ENCODE assay signal across 8 cellular contexts in the genomic region with DNA sequence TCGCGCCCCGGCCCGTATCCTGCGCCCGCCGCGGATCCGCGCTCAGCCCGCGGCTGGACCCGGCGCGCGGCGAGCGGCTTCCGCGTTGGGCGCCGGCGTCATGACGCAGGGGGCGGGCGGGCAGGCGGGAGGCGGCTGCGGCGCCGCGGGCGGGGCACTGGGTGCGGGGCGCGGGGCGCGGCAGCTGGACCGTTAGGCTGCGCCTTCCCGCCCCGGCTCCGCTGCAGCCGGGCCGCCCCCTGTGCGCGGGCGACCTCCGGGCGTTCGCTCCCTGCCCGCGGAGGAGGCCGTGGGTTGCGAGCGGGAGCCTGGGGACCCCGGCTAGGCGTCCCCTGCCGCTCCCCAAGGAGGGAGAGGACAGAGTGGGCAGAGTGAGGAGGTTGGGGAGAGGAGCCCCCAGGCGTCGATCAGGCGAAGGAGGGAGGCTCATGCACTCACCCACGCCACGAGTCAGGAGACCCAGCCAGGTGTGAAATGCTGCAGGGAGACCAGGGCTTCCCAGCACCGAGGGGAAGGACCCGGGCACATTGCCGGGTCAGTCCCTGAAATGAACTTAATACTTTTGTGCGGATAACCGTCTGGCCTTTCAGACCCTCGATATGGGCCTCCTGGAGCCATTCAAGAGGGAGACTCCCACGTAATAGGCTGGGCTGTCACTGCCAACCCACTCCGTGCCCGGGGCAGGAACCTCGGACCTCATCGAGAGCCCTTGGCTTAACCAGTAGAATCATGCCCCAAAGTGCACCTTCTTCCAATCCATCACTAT. TPM values are rescaled to one million over a fixed set of nuclear protein-coding genes. Genes with fewer than 3 reads are reported as not detected.
DNase-seq lines count a peak whose midpoint lies in the region; ATAC-seq and TF ChIP-seq lines count a peak whose summit lies in the region.

TSS of gene PIP4K2A (minus strand) at position 55 of the 766 bp plus-strand sequence. CDS start 252 bp downstream, outside the sequence.

- no peaks in the 10 kb centered on the region for H3K36me3 ChIP-seq in CD4-positive, CD25-positive, alpha-beta regulatory T cell (ENCODE audit: control insufficient read depth, insufficient read depth, low read length)
- H3K36me3 ChIP-seq in neural cell (ENCODE audit: insufficient read depth, low read length): no peaks in the 10 kb centered on the region

- peaks cover 0 to 2% (median 0%) of the 10 kb centered on the region in 7 donors for H3K9me3 Mint-ChIP-seq in CD4-positive, CD25-positive, alpha-beta regulatory T cell
- H3K9me3 Mint-ChIP-seq in stimulated activated naive CD8-positive, alpha-beta T cell treated with anti-CD3 and anti-CD28 coated beads, Interleukin-15, amount 100 ng/mL, for 72 hours: no peaks in the 10 kb centered on the region

- H3K27ac ChIP-seq in CD4-positive, CD25-positive, alpha-beta regulatory T cell (ENCODE audit: insufficient read depth, low read length, poor library complexity, severe bottlenecking): peak within 1 kb of the TSS; percentile 73
- H3K27ac ChIP-seq in neural cell (ENCODE audit: low read length): no peak within 1 kb of the TSS

- H2AFZ ChIP-seq in neural cell (ENCODE audit: low read depth, low read length): peak within 1 kb of the TSS; percentile 56

- peak within 1 kb of the TSS; percentile 93 to 98 (median 94) for H3K4me3 Mint-ChIP-seq in CD4-positive, CD25-positive, alpha-beta regulatory T cell
- peak within 1 kb of the TSS; percentile 75 to 90 for H3K4me3 Mint-ChIP-seq in stimulated activated naive CD8-positive, alpha-beta T cell treated with anti-CD3 and anti-CD28 coated beads, Interleukin-15, amount 100 ng/mL, for 72 hours

- H3K4me1 Mint-ChIP-seq in CD4-positive, CD25-positive, alpha-beta regulatory T cell: peaks cover 27 to 34% (median 29%) of the 10 kb centered on the region in 4 donors
- H3K4me1 Mint-ChIP-seq in stimulated activated naive CD8-positive, alpha-beta T cell treated with anti-CD3 and anti-CD28 coated beads, Interleukin-15, amount 100 ng/mL, for 72 hours: peaks cover 28% of the 10 kb centered on the region

- ATAC-seq in CD4-positive, CD25-positive, alpha-beta regulatory T cell (ENCODE audit: low read depth in 2 of 2): peak; percentile 83 to 84
- peak; percentile 74 for ATAC-seq in HG03439 (IDR thresholded peaks at IDR 0.05; ENCODE audit: unreplicated experiment)
- ATAC-seq in stimulated activated naive CD8-positive, alpha-beta T cell treated with anti-CD3 and anti-CD28 coated beads, Interleukin-15, amount 100 ng/mL, for 72 hours: peak; percentile 90

- H4K20me1 ChIP-seq in neural cell (ENCODE audit: insufficient read depth): no peaks in the 10 kb centered on the region

- H3K4me3 ChIP-seq in CD4-positive, CD25-positive, alpha-beta regulatory T cell (ENCODE audit: low read depth, low read length): peak within 1 kb of the TSS; percentile 99
- H3K4me3 ChIP-seq in foreskin fibroblast (ENCODE audit: low read depth in 1 of 2, low read length in 2 of 2) (peak within 1 kb of the TSS; percentile 61 to 73), neural cell (ENCODE audit: low read length) (peak within 1 kb of the TSS; percentile 95)

- no peaks in the 10 kb centered on the region for H3K9me2 ChIP-seq in neural cell (ENCODE audit: insufficient read depth, low read length)

- no peak for TF ChIP-seq RAD21 in neural cell (conservative IDR thresholded peaks at IDR 0.05)

- H3K4me2 ChIP-seq in neural cell (ENCODE audit: low read length): peak within 1 kb of the TSS; percentile 81

- peak within 1 kb of the TSS; percentile 68 for H3K9ac ChIP-seq in neural cell (ENCODE audit: low read length)

- H3K36me3 Mint-ChIP-seq in CD4-positive, CD25-positive, alpha-beta regulatory T cell: no peaks in the 10 kb centered on the region

- TF ChIP-seq CTCF in foreskin fibroblast (IDR thresholded peaks at IDR 0.05; ENCODE audit: low read depth, low read length): no peak
- TF ChIP-seq CTCF in neural cell (IDR thresholded peaks at IDR 0.05; ENCODE audit: poor library complexity, severe bottlenecking): no peak

- peak; percentile 72 to 86 (median 78) for DNase-seq in CD4-positive, CD25-positive, alpha-beta regulatory T cell
- DNase-seq in GM19240 (ENCODE audit: insufficient read length, low spot score) (peak; percentile 53), RPMI8226 (peak; percentile 87), activated gamma-delta T cell treated with Interleukin-2 at 50 U/mL for 16 hours (peak; percentile 70), foreskin fibroblast (peak; percentile 79 to 93)
- peak; percentile 75 to 81 for DNase-seq in stimulated activated naive CD8-positive, alpha-beta T cell treated with anti-CD3 and anti-CD28 coated beads, Interleukin-15, amount 100 ng/mL, for 72 hours

- peaks cover 42% of the 10 kb centered on the region for H3K4me1 ChIP-seq in CD4-positive, CD25-positive, alpha-beta regulatory T cell (ENCODE audit: control insufficient read depth, insufficient read depth, low read length, poor library complexity, severe bottlenecking)

- H3K79me2 ChIP-seq in neural cell (replicated peaks; ENCODE audit: insufficient read depth, low read length): peaks cover 24% of the 10 kb centered on the region

- H3F3A ChIP-seq in neural cell (ENCODE audit: insufficient read depth, low read length, poor library complexity, severe bottlenecking): no peaks in the 10 kb centered on the region

- no peak for TF ChIP-seq EP300 in neural cell (conservative IDR thresholded peaks at IDR 0.05; ENCODE audit: poor library complexity, severe bottlenecking)

- no peaks in the 10 kb centered on the region for H3K27me3 Mint-ChIP-seq in CD4-positive, CD25-positive, alpha-beta regulatory T cell
- H3K27me3 Mint-ChIP-seq in stimulated activated naive CD8-positive, alpha-beta T cell treated with anti-CD3 and anti-CD28 coated beads, Interleukin-15, amount 100 ng/mL, for 72 hours: no peaks in the 10 kb centered on the region

- H3K27me3 ChIP-seq in CD4-positive, CD25-positive, alpha-beta regulatory T cell (ENCODE audit: control insufficient read depth, insufficient read depth, low read length): no peaks in the 10 kb centered on the region
- no peaks in the 10 kb centered on the region for H3K27me3 ChIP-seq in neural cell (ENCODE audit: insufficient read depth, low read depth, low read length)

- no peaks in the 10 kb centered on the region for H3K9me3 ChIP-seq in CD4-positive, CD25-positive, alpha-beta regulatory T cell (ENCODE audit: control insufficient read depth in 2 of 2, low read length in 2 of 2)
- H3K9me3 ChIP-seq in neural cell (ENCODE audit: low read length): no peaks in the 10 kb centered on the region

- peak within 1 kb of the TSS; percentile 92 to 96 (median 92) for H3K27ac Mint-ChIP-seq in CD4-positive, CD25-positive, alpha-beta regulatory T cell
- H3K27ac Mint-ChIP-seq in stimulated activated naive CD8-positive, alpha-beta T cell treated with anti-CD3 and anti-CD28 coated beads, Interleukin-15, amount 100 ng/mL, for 72 hours: peak within 1 kb of the TSS; percentile 88 to 97

TF ChIP-seq in neural cell, 6 proteins besides CTCF, POLR2A, EP300 and RAD21:
- no peak for TF ChIP-seq SMC3 (conservative IDR thresholded peaks at IDR 0.05; ENCODE audit: poor library complexity)
- no peak for TF ChIP-seq POLR2AphosphoS5 (IDR thresholded peaks at IDR 0.05)
- no peak for TF ChIP-seq REST (IDR thresholded peaks at IDR 0.05; ENCODE audit: borderline replicate concordance)
- no peak for TF ChIP-seq EZH2 (IDR thresholded peaks at IDR 0.05; ENCODE audit: borderline replicate concordance, insufficient read depth, low read length, poor library complexity, severe bottlenecking)

RNA-seq across cellular contexts. Expression of gene PIP4K2A, which starts in this region (rescaled TPM):
- 156 TPM for total RNA-seq in CD4-positive, CD25-positive, alpha-beta regulatory T cell
- polyA plus RNA-seq in CD4-positive, CD25-positive, alpha-beta regulatory T cell: 10 to 100 TPM; 41.3 to 68.8 (median 49.1) TPM
- 11.8 and 12.6 TPM in 2 replicates for polyA plus RNA-seq in neural cell
- polyA minus RNA-seq in neural cell: 32.2 and 43.8 TPM in 2 replicates
